Comparison of ENCODE assay signal across 14 cellular contexts in genomic region chr6:11971154-11971553, GRCh38. TPM values are rescaled to one million over a fixed set of nuclear protein-coding genes. Genes with fewer than 3 reads are reported as not detected.
A peak's percentile ranks its signal among the peaks of the same experiment; 100 is the strongest.
DNase-seq lines count a peak whose midpoint lies in the region; ATAC-seq, FAIRE-seq and TF ChIP-seq lines count a peak whose summit lies in the region.
"Had no signal": no experiment of that assay in that cellular context is flagged by ENCODE, and none has a peak within 500 bp of the region (broad histone marks: within the 10 kb centered on the region; RNA-seq: fewer than 3 reads in every experiment).

No MANE protein-coding gene starts in this region.

- H3K4me3 ChIP-seq in ACC112 (ENCODE audit: low read depth, low read length) (no peak overlapping the region), HFF-Myc (replicated peaks; ENCODE audit: low read depth, low read length) (no peak overlapping the region), astrocyte (ENCODE audit: insufficient read depth, low read depth, low read length) (no peak overlapping the region), colonic mucosa (no peak overlapping the region)
- H3K4me3 ChIP-seq: esophagus squamous epithelium had no signal

- FAIRE-seq in astrocyte (lab: Jason Lieb, UNC): no peak

- H3K36me3 ChIP-seq in ACC112 (ENCODE audit: insufficient read depth, low read length) (no peaks in the 10 kb centered on the region), astrocyte (ENCODE audit: insufficient read depth, low read length) (no peaks in the 10 kb centered on the region), colonic mucosa (no peaks in the 10 kb centered on the region)
- H3K36me3 ChIP-seq: esophagus squamous epithelium had no signal

- H3K79me2 ChIP-seq in ACC112 (ENCODE audit: control insufficient read depth, insufficient read depth, low read length, unreplicated experiment): no peaks in the 10 kb centered on the region
- no peaks in the 10 kb centered on the region for H3K79me2 ChIP-seq in astrocyte (ENCODE audit: insufficient read depth, low read length)

- H3K4me1 ChIP-seq in ACC112 (ENCODE audit: control insufficient read depth, insufficient read depth, low read length, unreplicated experiment) (peaks cover 30% of the 10 kb centered on the region), astrocyte (ENCODE audit: insufficient read depth, low read length) (peaks cover 42% of the 10 kb centered on the region), colonic mucosa (no peaks in the 10 kb centered on the region)

- H3K27ac Mint-ChIP-seq in astrocyte (ENCODE audit: unreplicated experiment): peak overlapping the region; percentile 89
- H3K27ac Mint-ChIP-seq: activated B cell treated with CpG ODN at 0.5 μM for 24 hours had no signal

- TF ChIP-seq CTCF in HFF-Myc (IDR thresholded peaks at IDR 0.05; ENCODE audit: low read depth, low read length, missing control alignments) (no peak), astrocyte (IDR thresholded peaks at IDR 0.05; ENCODE audit: insufficient read depth, low read depth, low read length) (no peak), colonic mucosa (IDR thresholded peaks at IDR 0.05) (no peak)

- H3K4me1 Mint-ChIP-seq in astrocyte (ENCODE audit: low read depth, unreplicated experiment): peaks cover 41% of the 10 kb centered on the region

- ATAC-seq in sciatic nerve (no peak), Right ventricle myocardium inferior (no peak)

- H3K9me3 Mint-ChIP-seq in astrocyte (ENCODE audit: unreplicated experiment): no peaks in the 10 kb centered on the region
- H3K9me3 Mint-ChIP-seq: activated B cell treated with CpG ODN at 0.5 μM for 24 hours had no signal

- H2AFZ ChIP-seq in ACC112 (ENCODE audit: low read length, unreplicated experiment) (peak overlapping the region; percentile 47), astrocyte (ENCODE audit: low read depth, low read length) (no peak overlapping the region)

- intact Hi-C loops in sciatic nerve (cut with DNase I) (no loop called here), colonic mucosa (cut with DNase I) (no loop called here), Right ventricle myocardium inferior (cut with DNase I) (no loop called here)

- no peak overlapping the region for H3K4me3 Mint-ChIP-seq in astrocyte (ENCODE audit: unreplicated experiment)
- H3K4me3 Mint-ChIP-seq: activated B cell treated with CpG ODN at 0.5 μM for 24 hours had no signal

- DNase-seq in HFF-Myc (ENCODE audit: extremely low read depth, low read depth): peak; percentile 43
- peak; percentile 95 for DNase-seq in astrocyte (ENCODE audit: low read depth)
- peak; percentile 93 for DNase-seq in iris pigment epithelial cell (ENCODE audit: low read depth)
- DNase-seq in NCI-H2227 treated with DMSO at 0.1 percent for 48 hours (lab: John Stamatoyannopoulos, UW): no peak
- no peak for DNase-seq in sciatic nerve (ENCODE audit: low spot score)
- no peak for DNase-seq in colonic mucosa
- DNase-seq in Right ventricle myocardium inferior (ENCODE audit: missing footprints): no peak
- DNase-seq: ACHN; activated B cell treated with CpG ODN at 0.5 μM for 24 hours; activated naive CD4-positive, alpha-beta T cell treated with anti-CD3 and anti-CD28 coated beads, Interleukin-2, amount 50 U/mL, for 16 hours; DMS 273 treated with DMSO at 0.1 percent for 48 hours; esophagus squamous epithelium; stimulated activated CD4-positive, alpha-beta T cell treated with anti-CD3 and anti-CD28 coated beads, Interleukin-12 subunit alpha, Interleukin-12 subunit beta, amount 100 ng/mL, for 4 hours had no signal

- H3K36me3 Mint-ChIP-seq in astrocyte (ENCODE audit: low read depth, unreplicated experiment): no peaks in the 10 kb centered on the region

- H3K9me3 ChIP-seq in astrocyte (ENCODE audit: insufficient read depth, low read depth, low read length) (no peaks in the 10 kb centered on the region), colonic mucosa (no peaks in the 10 kb centered on the region)
- H3K9me3 ChIP-seq: esophagus squamous epithelium had no signal

- H3K27me3 Mint-ChIP-seq in astrocyte (ENCODE audit: low read depth, unreplicated experiment): no peaks in the 10 kb centered on the region

- H3K4me2 ChIP-seq in astrocyte (ENCODE audit: low read length): peak overlapping the region; percentile 45

- H3K27me3 ChIP-seq in ACC112 (ENCODE audit: insufficient read depth, low read length) (no peaks in the 10 kb centered on the region), astrocyte (ENCODE audit: insufficient read depth, low read length) (no peaks in the 10 kb centered on the region), colonic mucosa (no peaks in the 10 kb centered on the region)
- H3K27me3 ChIP-seq: esophagus squamous epithelium had no signal

- H4K20me1 ChIP-seq in astrocyte (ENCODE audit: insufficient read depth, low read length): no peaks in the 10 kb centered on the region

- H3K9ac ChIP-seq in astrocyte (ENCODE audit: low read length) (peak overlapping the region; percentile 54), colonic mucosa (ENCODE audit: low read depth in 2 of 2, low read length in 2 of 2) (no peak overlapping the region)

- H3K27ac ChIP-seq in ACC112 (ENCODE audit: low read depth, low read length) (no peak overlapping the region), astrocyte (ENCODE audit: low read depth, low read length) (peak overlapping the region; percentile 87), colonic mucosa (no peak overlapping the region)
- H3K27ac ChIP-seq: esophagus squamous epithelium had no signal

RNA-seq across cellular contexts. Expression of gene HIVEP1, which starts 41.0 kb away (rescaled TPM):
- total RNA-seq in astrocyte: 46.9 and 48.9 TPM in 2 replicates
- total RNA-seq in sciatic nerve: 48.6 TPM
- 10 to 100 TPM; 22.2 to 27.9 TPM for total RNA-seq in colonic mucosa
- 8.3 TPM for total RNA-seq in Right ventricle myocardium inferior

Comparison
In these comparisons a context has a peak if more than half of its experiments do, and no peak if none do; other contexts are left out.
1. DNase-seq: peak in HFF-Myc (single experiment), astrocyte (single experiment) and iris pigment epithelial cell (single experiment); none in NCI-H2227 treated with DMSO at 0.1 percent for 48 hours (single experiment), sciatic nerve (single experiment), colonic mucosa (single experiment) and Right ventricle myocardium inferior (single experiment).